29 cellular contexts compared by ENCODE assay signal in genomic region chr20:63470410-63470809, GRCh38. TPM values are rescaled to one million over a fixed set of nuclear protein-coding genes. Genes with fewer than 3 reads are reported as not detected.
DNase-seq lines count a peak whose midpoint lies in the region; ATAC-seq and TF ChIP-seq lines count a peak whose summit lies in the region.
"Had no signal": no experiment of that assay in that cellular context is flagged by ENCODE, and none has a peak within 500 bp of the region (broad histone marks: within the 10 kb centered on the region; RNA-seq: fewer than 3 reads in every experiment).

No MANE protein-coding gene starts in this region.

- WGBS in H9 (ENCODE audit: extremely low coverage, insufficient read length, low lambda C conversion rate), result no CpG with 5 or more reads among the region's 10 CpGs

- no peak for ATAC-seq in GM18517 (IDR thresholded peaks at IDR 0.05; ENCODE audit: unreplicated experiment)
- ATAC-seq: gastrocnemius medialis; left ventricle myocardium superior; sciatic nerve; stimulated activated memory B cell treated with anti-CD40 and anti-IgM and Interleukin-4, amounts not matched to agents 10 μg/mL and 1 μg/mL and 100 μg/mL, for 72 hours had no signal

- peak overlapping the region; percentile 70 to 81 for H3K4me3 Mint-ChIP-seq in H9
- peak overlapping the region; percentile 93 for H3K4me3 Mint-ChIP-seq in glutamatergic neuron (ENCODE audit: unreplicated experiment)
- H3K4me3 Mint-ChIP-seq in neural progenitor cell, result peak overlapping the region; percentile 86
- H3K4me3 Mint-ChIP-seq: stimulated activated memory B cell treated with anti-CD40 and anti-IgM and Interleukin-4, amounts not matched to agents 10 μg/mL and 1 μg/mL and 100 μg/mL, for 72 hours had no signal

- H3K18ac ChIP-seq in H9 (ENCODE audit: insufficient read length, low read depth, low read length), result no peak overlapping the region

- no peaks in the 10 kb centered on the region for H3K79me1 ChIP-seq in H9 (ENCODE audit: insufficient read depth, low read depth, low read length, poor library complexity, severe bottlenecking)

- H4K5ac ChIP-seq in H9 (ENCODE audit: insufficient read length, low read depth, low read length), result no peak overlapping the region

- H3K4me2 ChIP-seq in H9 (ENCODE audit: insufficient read depth, insufficient read length, low read length) (peak overlapping the region; percentile 25), neural progenitor cell (peak overlapping the region; percentile 100)
- H3K4me2 ChIP-seq: PC-9 had no signal

- no TSS peak for BruUV-seq in A673 (replicated peaks; lab: Mats Ljungman, UMichigan)

- no peak overlapping the region for H2BK120ac ChIP-seq in H9 (ENCODE audit: low read depth, low read length, poor library complexity, severe bottlenecking)

- H3K36me3 Mint-ChIP-seq in H9 (ENCODE audit: insufficient read depth in 1 of 3, low read depth in 3 of 3), result 0 out of 7 replicates have a peak, but pooled peaks cover 0 to 5% (median 0%) of the 10 kb centered on the region in 3 experiments
- no peaks in the 10 kb centered on the region for H3K36me3 Mint-ChIP-seq in glutamatergic neuron (ENCODE audit: unreplicated experiment)
- H3K36me3 Mint-ChIP-seq in neural progenitor cell, result no peaks in the 10 kb centered on the region
- H3K36me3 Mint-ChIP-seq: CD14-positive monocyte; IgD-negative memory B cell; naive B cell; stimulated activated memory B cell treated with anti-CD40 and anti-IgM and Interleukin-4, amounts not matched to agents 10 μg/mL and 1 μg/mL and 100 μg/mL, for 72 hours had no signal

- TF ChIP-seq CTCF in H9 (conservative IDR thresholded peaks at IDR 0.05) (no peak), WERI-Rb-1 (IDR thresholded peaks at IDR 0.05; ENCODE audit: low read depth, low read length) (no peak), glutamatergic neuron (IDR thresholded peaks at IDR 0.05; ENCODE audit: partially characterized antibody, unreplicated experiment) (no peak), neural progenitor cell (IDR thresholded peaks at IDR 0.05) (no peak), A673 (conservative IDR thresholded peaks at IDR 0.05; ENCODE audit: low read depth, low read length) (no peak)

- no peak overlapping the region for H3K9ac ChIP-seq in H9 (ENCODE audit: extremely low read depth, insufficient read length, low read length)
- H3K9ac ChIP-seq in neural progenitor cell, result no peak overlapping the region

- no peak overlapping the region for H3K23ac ChIP-seq in H9 (ENCODE audit: insufficient read length, low read depth, low read length)

- H3K9me3 Mint-ChIP-seq in H9 (no peaks in the 10 kb centered on the region; a peak in 1 of 5 replicates), glutamatergic neuron (ENCODE audit: unreplicated experiment) (peaks cover 4% of the 10 kb centered on the region), neural progenitor cell (no peaks in the 10 kb centered on the region)
- H3K9me3 Mint-ChIP-seq: IgD-negative memory B cell; stimulated activated memory B cell treated with anti-CD40 and anti-IgM and Interleukin-4, amounts not matched to agents 10 μg/mL and 1 μg/mL and 100 μg/mL, for 72 hours had no signal

- no peak overlapping the region for H2BK12ac ChIP-seq in H9 (ENCODE audit: insufficient read length, low read depth, low read length)

- H2AK5ac ChIP-seq in H9 (ENCODE audit: insufficient read length, low read length), result no peak overlapping the region

- H3K4me3 ChIP-seq in WERI-Rb-1 (ENCODE audit: low read depth, low read length) (0 out of 2 replicates have a peak overlapping the region, but pooled peaks have one; percentile 89), neural progenitor cell (peak overlapping the region; percentile 93), A673 (ENCODE audit: low read depth, low read length, poor library complexity, severe bottlenecking) (no peak overlapping the region)
- H3K4me3 ChIP-seq in effector memory CD4-positive, alpha-beta T cell (ENCODE audit: insufficient read depth, low read depth, low read length, poor library complexity, severe bottlenecking), result no peak overlapping the region
- H3K4me3 ChIP-seq: esophagus squamous epithelium, gastrocnemius medialis, hepatocyte, PC-9 had no signal

- H3F3A ChIP-seq in neural progenitor cell (ENCODE audit: low read depth), result peaks cover 13% of the 10 kb centered on the region

- no peak overlapping the region for H4K91ac ChIP-seq in H9 (ENCODE audit: insufficient read length, low read depth, low read length)

- H3K23me2 ChIP-seq in H9 (ENCODE audit: insufficient read length, low read depth, low read length, poor library complexity, severe bottlenecking), result no peaks in the 10 kb centered on the region

- H3K27me3 ChIP-seq in H9 (ENCODE audit: insufficient read depth, low read length) (no peaks in the 10 kb centered on the region), WERI-Rb-1 (ENCODE audit: insufficient read depth, low read depth, severe bottlenecking) (no peaks in the 10 kb centered on the region), neural progenitor cell (peaks cover 25% of the 10 kb centered on the region), A673 (replicated peaks; ENCODE audit: insufficient read depth, low read depth, low read length, poor library complexity) (peaks cover 29% of the 10 kb centered on the region)
- H3K27me3 ChIP-seq in effector memory CD4-positive, alpha-beta T cell (replicated peaks; ENCODE audit: control insufficient read depth, insufficient read depth, low read length, poor library complexity, severe bottlenecking), result peaks cover 42% of the 10 kb centered on the region

- H3K14ac ChIP-seq in H9 (ENCODE audit: insufficient read depth, low read length), result no peak overlapping the region

- no peak overlapping the region for H4K8ac ChIP-seq in H9 (replicated peaks; ENCODE audit: insufficient read length, low read depth, low read length)

- H3K27ac ChIP-seq in H9 (ENCODE audit: insufficient read length, low read depth, low read length) (no peak overlapping the region), WERI-Rb-1 (no peak overlapping the region), neural progenitor cell (no peak overlapping the region), A673 (ENCODE audit: low read depth, low read length, poor library complexity, severe bottlenecking) (no peak overlapping the region)
- H3K27ac ChIP-seq in effector memory CD4-positive, alpha-beta T cell (ENCODE audit: insufficient read depth, low read length, poor library complexity, severe bottlenecking), result no peak overlapping the region
- H3K27ac ChIP-seq: brain microvascular endothelial cell, esophagus squamous epithelium, gastrocnemius medialis, hepatocyte, PC-9 had no signal

- POLR2A ChIA-PET in A673 (lab: Charles Lee; ENCODE audit: low non-redundant PET), result no interaction called here

- no peak overlapping the region for H3T11ph ChIP-seq in H9 (ENCODE audit: low read length)

- peaks cover 10% of the 10 kb centered on the region for H3K36me3 ChIP-seq in WERI-Rb-1
- no peaks in the 10 kb centered on the region for H3K36me3 ChIP-seq in neural progenitor cell
- no peaks in the 10 kb centered on the region for H3K36me3 ChIP-seq in A673 (ENCODE audit: insufficient read depth, low read length, poor library complexity, severe bottlenecking)
- H3K36me3 ChIP-seq in effector memory CD4-positive, alpha-beta T cell (ENCODE audit: control insufficient read depth, insufficient read depth, low read length), result no peaks in the 10 kb centered on the region
- H3K36me3 ChIP-seq: brain microvascular endothelial cell, esophagus squamous epithelium, gastrocnemius medialis had no signal

- no peak overlapping the region for H3K4ac ChIP-seq in H9 (ENCODE audit: low read depth, low read length)

- H3K4me1 Mint-ChIP-seq in H9, result peaks cover 17 to 36% of the 10 kb centered on the region in 2 experiments
- peaks cover 31% of the 10 kb centered on the region for H3K4me1 Mint-ChIP-seq in glutamatergic neuron (ENCODE audit: low read depth, unreplicated experiment)
- H3K4me1 Mint-ChIP-seq in neural progenitor cell, result peaks cover 35% of the 10 kb centered on the region
- H3K4me1 Mint-ChIP-seq: CD14-positive monocyte had no signal

- CTCF ChIA-PET in A673 (lab: Charles Lee), result interaction anchor here (0.7 kb wide), 1 partner anchor 798 kb away, joined by 3 read pairs; no protein-coding TSS in a partner anchor

- intact Hi-C loops in cardiac septum (cut with DNase I) (no loop called here), A673 (cut with micrococcal nuclease; ENCODE audit: unreplicated experiment) (no loop called here)

- H3K27ac Mint-ChIP-seq in H9 (no peak overlapping the region), glutamatergic neuron (ENCODE audit: unreplicated experiment) (peak overlapping the region; percentile 48), neural progenitor cell (peak overlapping the region; percentile 42)
- H3K27ac Mint-ChIP-seq: CD14-positive monocyte; IgD-negative memory B cell; naive B cell; stimulated activated memory B cell treated with anti-CD40 and anti-IgM and Interleukin-4, amounts not matched to agents 10 μg/mL and 1 μg/mL and 100 μg/mL, for 72 hours had no signal

- H2AFZ ChIP-seq in H9 (ENCODE audit: low read length) (no peak overlapping the region), neural progenitor cell (replicated peaks) (no peak overlapping the region)
- H2AFZ ChIP-seq: hepatocyte, PC-9 had no signal

- H2BK5ac ChIP-seq in H9 (ENCODE audit: insufficient read length, low read length), result no peak overlapping the region

- no peak overlapping the region for H3K56ac ChIP-seq in H9 (ENCODE audit: insufficient read length, low read depth, low read length)

- no peak overlapping the region for H2BK15ac ChIP-seq in H9 (ENCODE audit: low read depth, low read length)

- no peak overlapping the region for H2BK20ac ChIP-seq in H9 (ENCODE audit: low read depth, low read length, poor library complexity, severe bottlenecking)

- H3K79me2 ChIP-seq in H9 (ENCODE audit: insufficient read depth, low read length) (peaks cover 6% of the 10 kb centered on the region; the same call in 1 of the 2 replicates), neural progenitor cell (ENCODE audit: low read depth) (peaks cover 59% of the 10 kb centered on the region)
- H3K79me2 ChIP-seq: hepatocyte had no signal

- no peaks in the 10 kb centered on the region for H3K9me3 ChIP-seq in H9 (ENCODE audit: control insufficient read depth, low read depth, low read length)
- no peaks in the 10 kb centered on the region for H3K9me3 ChIP-seq in WERI-Rb-1 (ENCODE audit: severe bottlenecking)
- H3K9me3 ChIP-seq in neural progenitor cell (ENCODE audit: low read depth), result no peaks in the 10 kb centered on the region
- no peaks in the 10 kb centered on the region for H3K9me3 ChIP-seq in A673 (ENCODE audit: low read depth, low read length, poor library complexity, severe bottlenecking)
- no peaks in the 10 kb centered on the region for H3K9me3 ChIP-seq in effector memory CD4-positive, alpha-beta T cell (ENCODE audit: control insufficient read depth, low read length)
- H3K9me3 ChIP-seq: esophagus squamous epithelium, gastrocnemius medialis had no signal

- H3K4me1 ChIP-seq in H9 (ENCODE audit: insufficient read depth, low read length) (no peaks in the 10 kb centered on the region), neural progenitor cell (peaks cover 10% of the 10 kb centered on the region), A673 (ENCODE audit: insufficient read depth, low read length, poor library complexity, severe bottlenecking) (peaks cover 10% of the 10 kb centered on the region)
- H3K4me1 ChIP-seq in effector memory CD4-positive, alpha-beta T cell (ENCODE audit: control insufficient read depth, insufficient read depth, low read length, poor library complexity, severe bottlenecking), result peaks cover 13% of the 10 kb centered on the region

- DNase-seq in H9 (no peak), WERI-Rb-1 (no peak), glutamatergic neuron (no peak), neural progenitor cell (ENCODE audit: low spot score) (no peak), cardiac septum (ENCODE audit: low spot score) (no peak), A673 (ENCODE audit: low spot score) (no peak)
- no peak for DNase-seq in effector memory CD4-positive, alpha-beta T cell
- DNase-seq: activated CD4-positive, alpha-beta T cell treated with anti-CD3 and anti-CD28 coated beads, Interleukin-2, amount 50 U/mL, for 1 hour; activated naive CD4-positive, alpha-beta T cell; activated T-cell treated with anti-CD3 and anti-CD28 coated beads, Interleukin-2, amount 50 U/mL, for 48 hours; brain microvascular endothelial cell; DND-41; esophagus squamous epithelium; gastrocnemius medialis; left ventricle myocardium superior; naive B cell; NCI-H1092 treated with DMSO at 0.1 percent for 48 hours; NCI-H187; NCI-H524 treated with DMSO at 0.1 percent for 48 hours; PC-9; Right ventricle myocardium superior; stimulated activated CD4-positive, alpha-beta T cell treated with anti-CD3 and anti-CD28 coated beads, Interleukin-12 subunit alpha, Interleukin-12 subunit beta, amount 100 ng/mL, for 4 hours; stimulated activated CD4-positive, alpha-beta T cell treated with anti-CD3 and anti-CD28 coated beads, Interleukin-4, amount 100 ng/mL, for 24 hours had no signal

- H4K20me1 ChIP-seq in H9 (ENCODE audit: control insufficient read depth, insufficient read depth, insufficient read length) (no peaks in the 10 kb centered on the region), neural progenitor cell (ENCODE audit: low read depth) (peaks cover 78% of the 10 kb centered on the region)

- H3K27me3 Mint-ChIP-seq in H9 (ENCODE audit: low read depth) (peaks cover 23% of the 10 kb centered on the region), glutamatergic neuron (ENCODE audit: unreplicated experiment) (peaks cover 5% of the 10 kb centered on the region), neural progenitor cell (ENCODE audit: insufficient read depth, low read depth) (peaks cover 11% of the 10 kb centered on the region)

RNA-seq across cellular contexts. Expression of gene KCNQ2, which starts 2.0 kb away (rescaled TPM):
- total RNA-seq in H9 (2021) (69.2 and 71.5 TPM in 2 replicates), glutamatergic neuron (ENCODE audit: unreplicated experiment) (354 TPM), neural progenitor cell (ENCODE audit: low replicate concordance) (39.5 and 106 TPM in 2 replicates), cardiac septum (0.86 TPM), A673 (2021) (6.6 and 15.1 TPM in 2 replicates)
- total RNA-seq: esophagus squamous epithelium, gastrocnemius medialis, PC-9, sciatic nerve had no signal

RNA-seq across cellular contexts. Expression of gene EEF1A2, which starts 28.5 kb away (rescaled TPM):
- total RNA-seq in H9 (2021) (25.8 and 27.4 TPM in 2 replicates), glutamatergic neuron (ENCODE audit: unreplicated experiment) (55.3 TPM), neural progenitor cell (ENCODE audit: low replicate concordance) (0.54 and 1.5 TPM in 2 replicates), cardiac septum (1,211 TPM), A673 (2021) (7.5 and 13.7 TPM in 2 replicates)

RNA-seq across cellular contexts. Expression of gene PPDPF, which starts 50.2 kb away (rescaled TPM):
- 149 and 153 TPM in 2 replicates for total RNA-seq in H9 (2021)
- 293 TPM for total RNA-seq in glutamatergic neuron (ENCODE audit: unreplicated experiment)
- 4.1 and 82.2 TPM in 2 replicates for total RNA-seq in neural progenitor cell (ENCODE audit: low replicate concordance)
- 438 TPM for total RNA-seq in cardiac septum
- total RNA-seq in A673 (2021), result 148 and 176 TPM in 2 replicates

Comparison
In these comparisons a context has a peak if more than half of its experiments do, and no peak if none do; other contexts are left out.
1. H3K27ac Mint-ChIP-seq: peak in glutamatergic neuron (single experiment) and neural progenitor cell (single experiment); none in H9 (0 of 3).
2. H3K4me3 ChIP-seq: peak in WERI-Rb-1 (single experiment) and neural progenitor cell (single experiment); none in A673 (single experiment) and effector memory CD4-positive, alpha-beta T cell (single experiment).
3. RNA of gene EEF1A2, which starts 28.5 kb away (total RNA-seq): 1,211 TPM in cardiac septum (single experiment); 55.3 TPM in glutamatergic neuron (single experiment), 25.8 to 27.4 TPM in H9, 7.5 to 13.7 TPM in A673 and 0.54 to 1.5 TPM in neural progenitor cell; every median in the first group is over 10 times any median in the second.
4. Peak in every context shown above with its lines, with median percentiles within 50 percentile points of each other: H3K4me3 Mint-ChIP-seq.